Comparison of ENCODE assay signal across 9 cellular contexts in the genomic region with DNA sequence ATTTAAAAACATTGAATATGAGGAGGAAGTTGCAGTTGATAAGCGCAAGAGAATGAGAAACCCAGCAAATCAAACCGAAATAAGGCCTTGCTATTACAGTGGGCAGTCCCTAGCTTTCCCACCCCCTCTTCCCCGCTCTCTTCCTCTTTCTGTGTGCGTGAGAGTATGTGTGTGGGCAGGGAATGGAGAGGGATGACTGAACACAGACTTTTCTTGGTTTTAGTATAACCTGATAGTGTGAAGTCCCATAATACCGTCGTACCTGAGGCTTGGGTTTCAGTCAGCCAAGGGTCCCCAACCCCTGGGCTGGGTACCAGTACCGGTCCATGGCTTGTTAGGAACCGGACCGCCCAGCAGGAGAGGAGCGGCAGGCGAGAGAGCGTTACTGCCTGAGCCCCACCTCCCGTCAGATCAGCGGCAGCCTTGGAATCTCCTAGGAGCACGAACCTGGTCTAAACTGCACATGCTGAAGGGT.
DNase-seq lines count a peak whose midpoint lies in the region; ATAC-seq lines count a peak whose summit lies in the region.
"Had no signal": no experiment of that assay in that cellular context is flagged by ENCODE, and none has a peak within 500 bp of the region (broad histone marks: within the 10 kb centered on the region; RNA-seq: fewer than 3 reads in every experiment).

No MANE protein-coding gene starts in this region.

- ATAC-seq in HG02642 (IDR thresholded peaks at IDR 0.05; ENCODE audit: poor library complexity, unreplicated experiment) = peak; percentile 69

- H3K27ac Mint-ChIP-seq in T-helper 2 cell treated with Interferon-gamma antibody and Interleukin-4, amounts not matched to agents 5 μg/mL and 100 μg/mL, for 36 hours = no peak overlapping the region

- H3K36me3 Mint-ChIP-seq in T-helper 2 cell treated with Interferon-gamma antibody and Interleukin-4, amounts not matched to agents 5 μg/mL and 100 μg/mL, for 36 hours (ENCODE audit: low read depth) = peaks cover 85% of the 10 kb centered on the region

- no peaks in the 10 kb centered on the region for H3K9me3 Mint-ChIP-seq in T-helper 2 cell treated with Interferon-gamma antibody and Interleukin-4, amounts not matched to agents 5 μg/mL and 100 μg/mL, for 36 hours
- H3K9me3 Mint-ChIP-seq: nephron had no signal

- H3K4me3 Mint-ChIP-seq in T-helper 2 cell treated with Interferon-gamma antibody and Interleukin-4, amounts not matched to agents 5 μg/mL and 100 μg/mL, for 36 hours = no peak overlapping the region
- H3K4me3 Mint-ChIP-seq: nephron had no signal

- no peaks in the 10 kb centered on the region for H3K27me3 Mint-ChIP-seq in T-helper 2 cell treated with Interferon-gamma antibody and Interleukin-4, amounts not matched to agents 5 μg/mL and 100 μg/mL, for 36 hours (ENCODE audit: low read depth)

- peak; percentile 36 for DNase-seq in activated T-cell treated with anti-CD3 and anti-CD28 coated beads for 48 hours (ENCODE audit: low read depth)
- DNase-seq in activated T-cell treated with anti-CD3 and anti-CD28 coated beads, Interleukin-2, amount 50 U/mL, for 1 hour = no peak
- DNase-seq in T-helper 2 cell treated with Interferon-gamma antibody and Interleukin-4, amounts not matched to agents 5 μg/mL and 100 μg/mL, for 36 hours (ENCODE audit: low spot score) = peak; percentile 55
- peak; percentile 14 to 15 for DNase-seq in stimulated activated CD8-positive, alpha-beta memory T cell treated with anti-CD3 and anti-CD28 coated beads, Interleukin-2, amount 100 ng/mL, for 48 hours (ENCODE audit: low read depth in 2 of 2)
- no peak for DNase-seq in cortex of kidney (lab: John Stamatoyannopoulos, UW)
- DNase-seq in MV-4-11 (lab: John Stamatoyannopoulos, UW) = no peak
- DNase-seq in NCI-H1436 (lab: John Stamatoyannopoulos, UW) = no peak

- peaks cover 29% of the 10 kb centered on the region for H3K4me1 Mint-ChIP-seq in T-helper 2 cell treated with Interferon-gamma antibody and Interleukin-4, amounts not matched to agents 5 μg/mL and 100 μg/mL, for 36 hours (ENCODE audit: low read depth)

Comparison
In these comparisons a context has a peak if more than half of its experiments do, and no peak if none do; other contexts are left out.
1. DNase-seq: peak in activated T-cell treated with anti-CD3 and anti-CD28 coated beads for 48 hours (single experiment), T-helper 2 cell treated with Interferon-gamma antibody and Interleukin-4, amounts not matched to agents 5 μg/mL and 100 μg/mL, for 36 hours (single experiment) and stimulated activated CD8-positive, alpha-beta memory T cell treated with anti-CD3 and anti-CD28 coated beads, Interleukin-2, amount 100 ng/mL, for 48 hours (2 of 2); none in activated T-cell treated with anti-CD3 and anti-CD28 coated beads, Interleukin-2, amount 50 U/mL, for 1 hour (single experiment), cortex of kidney (single experiment), MV-4-11 (single experiment) and NCI-H1436 (single experiment).